17 cellular contexts compared by ENCODE assay signal in genomic region chrX:44775726-44776125, GRCh38.
DNase-seq lines count a peak whose midpoint lies in the region; ATAC-seq, FAIRE-seq and TF ChIP-seq lines count a peak whose summit lies in the region.
"Had no signal": no experiment of that assay in that cellular context is flagged by ENCODE, and none has a peak within 500 bp of the region (broad histone marks: within the 10 kb centered on the region; RNA-seq: fewer than 3 reads in every experiment).

No MANE protein-coding gene starts in this region.

- no peaks in the 10 kb centered on the region for H3K36me3 Mint-ChIP-seq in CD4-positive, alpha-beta T cell (ENCODE audit: low read depth)
- H3K36me3 Mint-ChIP-seq: CD8-positive, alpha-beta memory T cell had no signal

- H3K4me3 Mint-ChIP-seq in CD4-positive, alpha-beta T cell: no peak overlapping the region
- H3K4me3 Mint-ChIP-seq: B cell; CD8-positive, alpha-beta memory T cell; GM23338 had no signal

- no peak overlapping the region for H3K27ac Mint-ChIP-seq in CD4-positive, alpha-beta T cell
- H3K27ac Mint-ChIP-seq: B cell; CD8-positive, alpha-beta memory T cell; GM23338 had no signal

- H3K36me3 ChIP-seq in SK-N-MC (ENCODE audit: insufficient read depth, low read length) (no peaks in the 10 kb centered on the region), pancreas (no peaks in the 10 kb centered on the region)
- H3K36me3 ChIP-seq: BLaER1 treated with 17β-estradiol and CSF1 and Interleukin-3, amounts not matched to agents 10 nM and 100 nM had no signal

- no peaks in the 10 kb centered on the region for H3K9me3 ChIP-seq in SK-N-MC (ENCODE audit: low read depth, low read length)
- no peaks in the 10 kb centered on the region for H3K9me3 ChIP-seq in pancreas
- no peaks in the 10 kb centered on the region for H3K9me3 ChIP-seq in CD4-positive, alpha-beta T cell (ENCODE audit: control insufficient read depth, low read length)

- ATAC-seq in left colon: peak; percentile 78
- ATAC-seq in pancreas: no peak
- ATAC-seq in CD4-positive, alpha-beta T cell (ENCODE audit: poor library complexity): no peak
- ATAC-seq: GM23338 had no signal

- peak; percentile 26 for DNase-seq in SK-N-MC (ENCODE audit: low read depth, low spot score)
- DNase-seq in left colon: peak in 1 of 2 donors; percentile 20
- no peak for DNase-seq in pancreas
- no peak for DNase-seq in CD4-positive, alpha-beta T cell
- DNase-seq in stimulated activated CD8-positive, alpha-beta memory T cell treated with anti-CD3 and anti-CD28 coated beads, Interleukin-4, amount 100 ng/mL, for 48 hours: no peak
- DNase-seq in activated CD4-positive, alpha-beta T cell treated with anti-CD3 and anti-CD28 coated beads, Interleukin-2, amount 50 U/mL, for 48 hours: no peak
- DNase-seq: CD8-positive, alpha-beta memory T cell; COR-L47; DMS 273 treated with DMSO at 0.1 percent for 48 hours; HCEC 1CT had no signal

- no peak overlapping the region for H3K4me3 ChIP-seq in SK-N-MC
- H3K4me3 ChIP-seq in pancreas: no peak overlapping the region
- H3K4me3 ChIP-seq: BLaER1 treated with 17β-estradiol and CSF1 and Interleukin-3, amounts not matched to agents 10 nM and 100 nM; GM23338 had no signal

- POLR2A ChIA-PET in CD4-positive, alpha-beta T cell (lab: Charles Lee): no interaction called here

- 83 to 88% methylated on average over 6 of the region's 6 CpGs for WGBS in pancreas, 2 donors

- no peak for TF ChIP-seq CTCF in pancreas (IDR thresholded peaks at IDR 0.05)
- TF ChIP-seq CTCF in CD4-positive, alpha-beta T cell (IDR thresholded peaks at IDR 0.05): no peak

- FAIRE-seq in pancreas (lab: Jason Lieb, UNC): peak; percentile 69
- FAIRE-seq: G401.6, GM12891, GM19239, H54 had no signal

- H3K27ac ChIP-seq in SK-N-MC: no peak overlapping the region
- H3K27ac ChIP-seq in pancreas: no peak overlapping the region
- no peak overlapping the region for H3K27ac ChIP-seq in CD4-positive, alpha-beta T cell (ENCODE audit: low read depth, low read length)
- H3K27ac ChIP-seq: BLaER1 treated with 17β-estradiol and CSF1 and Interleukin-3, amounts not matched to agents 10 nM and 100 nM had no signal

- no peaks in the 10 kb centered on the region for H3K27me3 Mint-ChIP-seq in CD4-positive, alpha-beta T cell
- H3K27me3 Mint-ChIP-seq: B cell had no signal

- no peaks in the 10 kb centered on the region for H3K4me1 ChIP-seq in pancreas
- H3K4me1 ChIP-seq: BLaER1 treated with 17β-estradiol and CSF1 and Interleukin-3, amounts not matched to agents 10 nM and 100 nM had no signal

- intact Hi-C loops in left colon (cut with DNase I, micrococcal nuclease) (no loop called here), pancreas (cut with DNase I) (no loop called here)
- intact Hi-C loops in CD4-positive, alpha-beta T cell (cut with DNase I, micrococcal nuclease): no loop called here

- CTCF ChIA-PET in CD4-positive, alpha-beta T cell (lab: Charles Lee): no interaction called here

- H3K27me3 ChIP-seq in pancreas: no peaks in the 10 kb centered on the region
- H3K27me3 ChIP-seq in CD4-positive, alpha-beta T cell (ENCODE audit: control insufficient read depth, insufficient read depth, low read length): no peaks in the 10 kb centered on the region
- H3K27me3 ChIP-seq: BLaER1 treated with 17β-estradiol and CSF1 and Interleukin-3, amounts not matched to agents 10 nM and 100 nM had no signal

- no peak overlapping the region for H3K9ac ChIP-seq in SK-N-MC (ENCODE audit: insufficient read length)
- H3K9ac ChIP-seq: BLaER1 treated with 17β-estradiol and CSF1 and Interleukin-3, amounts not matched to agents 10 nM and 100 nM had no signal

- no peaks in the 10 kb centered on the region for H3K4me1 Mint-ChIP-seq in CD4-positive, alpha-beta T cell (ENCODE audit: low read depth)
- H3K4me1 Mint-ChIP-seq: B cell; CD8-positive, alpha-beta memory T cell; GM23338 had no signal

- H3K9me3 Mint-ChIP-seq in CD4-positive, alpha-beta T cell: no peaks in the 10 kb centered on the region
- H3K9me3 Mint-ChIP-seq: CD8-positive, alpha-beta memory T cell; GM23338 had no signal
